In genomic region chr11:27722945-27723344, GRCh38 we compare ENCODE assay signal across 11 cellular contexts. TPM values are rescaled to one million over a fixed set of nuclear protein-coding genes. Genes with fewer than 3 reads are reported as not detected.
DNase-seq lines count a peak whose midpoint lies in the region; ATAC-seq and TF ChIP-seq lines count a peak whose summit lies in the region.
"Had no signal": no experiment of that assay in that cellular context is flagged by ENCODE, and none has a peak within 500 bp of the region (broad histone marks: within the 10 kb centered on the region; RNA-seq: fewer than 3 reads in every experiment).

No MANE protein-coding gene starts in this region.

- H3K36me3 ChIP-seq in GM23248 (ENCODE audit: low read depth) (no peaks in the 10 kb centered on the region), breast epithelium (no peaks in the 10 kb centered on the region)

- CTCF ChIA-PET in T-cell (lab: Charles Lee) = no interaction called here

- H3K27ac Mint-ChIP-seq in T-cell = no peak overlapping the region
- H3K27ac Mint-ChIP-seq: effector memory CD8-positive, alpha-beta T cell had no signal

- no peaks in the 10 kb centered on the region for H3K9me2 ChIP-seq in GM23248 (ENCODE audit: insufficient read depth)

- H3F3A ChIP-seq in GM23248 (ENCODE audit: insufficient read depth) = peaks cover under 1% of the 10 kb centered on the region; the same call in 1 of the 2 replicates

- H3K4me1 ChIP-seq in GM23248 (ENCODE audit: insufficient read depth) = peaks cover 8% of the 10 kb centered on the region
- peaks cover 0 to 8% of the 10 kb centered on the region in 2 donors for H3K4me1 ChIP-seq in breast epithelium

- H3K27me3 ChIP-seq in GM23248 (replicated peaks; ENCODE audit: insufficient read depth) = peaks cover 18% of the 10 kb centered on the region
- H3K27me3 ChIP-seq in breast epithelium = peaks cover 0 to 51% of the 10 kb centered on the region in 2 donors

- no peak for ATAC-seq in GM18909 (IDR thresholded peaks at IDR 0.05; ENCODE audit: poor library complexity, unreplicated experiment)
- no peak for ATAC-seq in T-cell (replicated peaks in 1 of 4)
- ATAC-seq: effector memory CD8-positive, alpha-beta T cell had no signal

- no peaks in the 10 kb centered on the region for H3K36me3 Mint-ChIP-seq in T-cell

- POLR2A ChIA-PET in T-cell (lab: Charles Lee) = no interaction called here

- TF ChIP-seq POLR2A in breast epithelium (IDR thresholded peaks at IDR 0.05) = no peak

- in situ Hi-C loops in GM23248 (cut with MboI) = loop anchor here (25.0 kb wide), 2 partner anchors 389 to 1439 kb away; partner anchors contain the start of genes KIF18A and METTL15

- no peak overlapping the region for H3K27ac ChIP-seq in GM23248
- no peak overlapping the region for H3K27ac ChIP-seq in breast epithelium

- 3 to 4% methylated on average over 18 to 19 of the region's 19 CpGs for WGBS in GM23248 (ENCODE audit: low coverage in 1 of 2, low lambda C conversion rate in 2 of 2, missing lambda C conversion rate in 2 of 2), 2 experiments

- intact Hi-C loops in breast epithelium (cut with DNase I; ENCODE audit: low total_unique reads) = no loop called here

- H3K9me3 ChIP-seq in GM23248 (ENCODE audit: low read depth) = no peaks in the 10 kb centered on the region
- H3K9me3 ChIP-seq in breast epithelium = no peaks in the 10 kb centered on the region

- H3K9me3 Mint-ChIP-seq in T-cell = peaks cover 6 to 18% (median 11%) of the 10 kb centered on the region in 3 donors

- peaks cover 60 to 62% of the 10 kb centered on the region in 2 donors for H3K27me3 Mint-ChIP-seq in T-cell

- H3K4me3 ChIP-seq in GM23248 (peak overlapping the region; percentile 81), breast epithelium (peak overlapping the region; percentile 24 to 53 (median 40))

- H3K4me1 Mint-ChIP-seq in T-cell = peaks cover 6 to 12% (median 9%) of the 10 kb centered on the region in 3 donors

- H3K79me2 ChIP-seq in GM23248 (ENCODE audit: insufficient read depth) = no peaks in the 10 kb centered on the region

- peak; percentile 29 for DNase-seq in AG08395 (ENCODE audit: low spot score)
- peak; percentile 51 for DNase-seq in GM23248
- DNase-seq in breast epithelium (ENCODE audit: low spot score in 2 of 2) = no peak
- peak; percentile 55 for DNase-seq in left kidney (ENCODE audit: low read depth, low spot score)
- DNase-seq in activated CD4-positive, CD25-positive, alpha-beta regulatory T cell (lab: John Stamatoyannopoulos, UW) = no peak
- no peak for DNase-seq in activated CD4-positive, CD25-positive, alpha-beta regulatory T cell treated with anti-CD3 and anti-CD28 coated beads, Interleukin-2, amount 50 U/mL, for 72 hours
- no peak for DNase-seq in T-cell
- DNase-seq: effector memory CD8-positive, alpha-beta T cell; GDM1; SW 1271 had no signal

- peak overlapping the region; percentile 78 for H2AFZ ChIP-seq in GM23248

- H3K4me2 ChIP-seq in GM23248 (ENCODE audit: unreplicated experiment) = peak overlapping the region; percentile 81

- no peak overlapping the region for H3K4me3 Mint-ChIP-seq in T-cell
- H3K4me3 Mint-ChIP-seq: effector memory CD8-positive, alpha-beta T cell had no signal

- TF ChIP-seq CTCF in breast epithelium (IDR thresholded peaks at IDR 0.05) = no peak

- H4K20me1 ChIP-seq in GM23248 (ENCODE audit: insufficient read depth) = no peaks in the 10 kb centered on the region

- H3K9ac ChIP-seq in GM23248 = peak overlapping the region; percentile 28; the same call in 1 of the 2 replicates

RNA-seq across cellular contexts. Expression of gene BDNF, which starts 22.7 kb away (rescaled TPM):
- 63.6 and 64.1 TPM in 2 replicates for total RNA-seq in GM23248 (2014; rRNA removed; shearing (Covaris generic))
- 58.1 and 59.7 TPM in 2 replicates for polyA plus RNA-seq in GM23248 (2016; fragmentation: Nextera tagmentation; extraction: Ambion mirVana)
- total RNA-seq in breast epithelium = under 1 TPM in 2 of 3 donors, not detected in 1; 0.44 to 0.66 TPM
- under 1 TPM in 1 of 5 donors, not detected in 4; 0.09 TPM for total RNA-seq in T-cell

Comparison
In these comparisons a context has a peak if more than half of its experiments do, and no peak if none do; other contexts are left out.
1. DNase-seq: peak in AG08395 (single experiment), GM23248 (single experiment) and left kidney (single experiment); none in breast epithelium (0 of 2), activated CD4-positive, CD25-positive, alpha-beta regulatory T cell (0 of 4), activated CD4-positive, CD25-positive, alpha-beta regulatory T cell treated with anti-CD3 and anti-CD28 coated beads, Interleukin-2, amount 50 U/mL, for 72 hours (single experiment) and T-cell (0 of 34).
2. RNA of gene BDNF, which starts 22.7 kb away (total RNA-seq): 63.6 to 64.1 TPM in GM23248; 0.44 to 0.66 TPM in breast epithelium and 0.09 TPM in T-cell; every median in the first group is over 10 times any median in the second.